8 cellular contexts compared by ENCODE assay signal in the genomic region with DNA sequence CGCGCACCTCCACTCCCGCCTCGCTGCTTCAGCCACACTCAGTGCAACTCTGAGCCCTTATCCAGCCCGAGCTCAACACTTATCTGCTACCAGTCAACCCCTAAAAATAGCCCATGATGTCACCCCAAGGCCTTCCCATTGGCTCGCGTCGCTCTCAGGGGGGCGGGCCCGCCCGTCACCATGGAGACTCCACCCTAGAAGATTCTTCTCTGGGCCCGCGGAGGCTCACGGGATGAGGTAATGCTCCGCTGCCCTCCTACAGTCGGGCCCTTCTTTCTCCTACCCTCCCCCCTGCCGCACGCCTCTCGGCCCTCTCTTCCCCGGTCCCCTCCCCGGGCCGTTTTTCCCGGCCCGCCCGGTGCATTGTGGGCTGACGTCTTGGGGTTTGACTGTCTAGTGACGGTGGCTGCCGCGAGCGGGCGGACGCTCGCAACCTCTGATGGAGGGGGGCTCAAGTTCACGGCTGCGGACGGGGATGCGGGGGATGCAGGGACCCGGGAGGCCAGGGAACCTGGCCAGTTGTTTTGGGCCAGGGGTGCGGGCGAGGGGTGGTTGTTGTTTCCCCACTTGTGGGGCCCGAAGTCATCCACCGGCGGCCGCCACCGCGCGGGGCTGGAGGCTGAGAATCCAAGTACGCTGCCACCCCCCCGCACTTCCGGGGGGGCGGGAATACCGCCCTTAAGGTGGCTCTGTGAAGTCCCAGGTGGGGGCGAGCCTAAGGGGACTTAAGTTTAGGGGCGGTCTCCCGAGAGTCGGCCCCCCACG. TPM values are rescaled to one million over a fixed set of nuclear protein-coding genes. Genes with fewer than 3 reads are reported as not detected.
DNase-seq lines count a peak whose midpoint lies in the region; ATAC-seq lines count a peak whose summit lies in the region.

A gene (minus strand): TSS at position 55 of the 765 bp plus-strand sequence. CDS start 977 bp downstream, outside the sequence.

- DNase-seq in NCI-H2081 (lab: John Stamatoyannopoulos, UW) (peak; percentile 98 to 99), T1000 (lab: John Stamatoyannopoulos, UW) (peak; percentile 99), astrocyte of the hippocampus (ENCODE audit: low read depth, low spot score) (peak; percentile 100), hepatic stellate cell (ENCODE audit: low spot score) (peak; percentile 98), aorta (peak; percentile 100)

- peak within 1 kb of the TSS; percentile 98 for H3K4me3 ChIP-seq in rectal smooth muscle tissue (ENCODE audit: low read length)
- H3K4me3 ChIP-seq in aorta (ENCODE audit: low read length in 2 of 2), result peak within 1 kb of the TSS; percentile 93 to 94

- H3K27ac ChIP-seq in rectal smooth muscle tissue (ENCODE audit: low read depth, low read length), result peak within 1 kb of the TSS; percentile 100
- peak within 1 kb of the TSS; percentile 91 to 100 for H3K27ac ChIP-seq in aorta (ENCODE audit: low read depth in 1 of 2, low read length in 2 of 2)

- ATAC-seq in GM18508 (IDR thresholded peaks at IDR 0.05; ENCODE audit: insufficient read depth, unreplicated experiment) (peak; percentile 74), HG03025 (IDR thresholded peaks at IDR 0.05; ENCODE audit: low FRiP score, unreplicated experiment) (peak; percentile 78), aorta (ENCODE audit: low FRiP score) (peak; percentile 92)

- peaks cover 11% of the 10 kb centered on the region for H3K36me3 ChIP-seq in rectal smooth muscle tissue (ENCODE audit: control insufficient read depth, insufficient read depth, low read length)
- no peaks in the 10 kb centered on the region for H3K36me3 ChIP-seq in aorta (ENCODE audit: control insufficient read depth in 1 of 2, insufficient read depth in 2 of 2, low read length in 1 of 2)

- intact Hi-C loops in aorta (cut with DNase I), result loop anchor here (1.0 to 10.0 kb wide), 10 partner anchors 29 to 915 kb away; a partner anchor contains a TSS

- WGBS in aorta, 2 donors, result 1% methylated on average over 54 to 57 of the region's 57 CpGs

- no peaks in the 10 kb centered on the region for H3K9me3 ChIP-seq in aorta (ENCODE audit: control insufficient read depth, low read length)

- H3K27me3 ChIP-seq in rectal smooth muscle tissue (ENCODE audit: control insufficient read depth, insufficient read depth, low read length) (no peaks in the 10 kb centered on the region), aorta (ENCODE audit: control insufficient read depth in 1 of 2, insufficient read depth in 2 of 2, low read length in 1 of 2) (no peaks in the 10 kb centered on the region)

- H3K4me1 ChIP-seq in rectal smooth muscle tissue (ENCODE audit: control insufficient read depth, insufficient read depth, low read length) (peaks cover 3% of the 10 kb centered on the region), aorta (ENCODE audit: control insufficient read depth in 1 of 2, insufficient read depth in 2 of 2, low read length in 2 of 2) (no peaks in the 10 kb centered on the region)

- H3K9ac ChIP-seq in rectal smooth muscle tissue (ENCODE audit: low read length), result peak within 1 kb of the TSS; percentile 100

RNA-seq across cellular contexts. Expression of the gene that starts here (rescaled TPM):
- total RNA-seq in aorta, result 100 to 1,000 TPM; 101 to 275 TPM
- 100 to 1,000 TPM in 1 of 2 donors, 10 to 100 TPM in 1; 31.3 to 114 TPM for polyA plus RNA-seq in aorta

Comparison
In these comparisons a context has a peak if more than half of its experiments do, and no peak if none do; other contexts are left out.
1. Peak in every context shown above with its lines: DNase-seq, ATAC-seq, H3K4me3 ChIP-seq and H3K27ac ChIP-seq.